28 cellular contexts compared by ENCODE assay signal in genomic region chr16:56436258-56436657, GRCh38.
"Had no signal": no experiment of that assay in that cellular context is flagged by ENCODE, and none has a peak within 500 bp of the region (broad histone marks: within the 10 kb centered on the region; RNA-seq: fewer than 3 reads in every experiment).

No MANE protein-coding gene starts in this region.

- H3K4me3 Mint-ChIP-seq: activated naive CD4-positive, alpha-beta T cell treated with anti-CD3 and anti-CD28 coated beads, Interleukin-2, amount 10 ng/mL, durations not matched to agents 7 days and 5 days; activated naive CD8-positive, alpha-beta T cell; activated naive CD8-positive, alpha-beta T cell treated with anti-CD3 and anti-CD28 coated beads, Interleukin-2, amount 50 U/mL, for 24 hours; activated T-helper 1 cell treated with anti-CD3 and anti-CD28 coated beads, Interleukin-12 subunit alpha, Interleukin-12 subunit beta, Interleukin-2, Interleukin-4 antibody, amounts not matched to agents 30 ng/mL and 10 ng/mL and 1 ng/mL, durations not matched to agents 14 hours and 24 hours and 36 hours; T-helper 1 cell treated with Interleukin-12 subunit alpha and Interleukin-12 subunit beta and Interleukin-4 antibody, amounts not matched to agents 30 μg/mL and 1 μg/mL, for 36 hours; T-helper 2 cell treated with Interferon-gamma antibody and Interleukin-4, amounts not matched to agents 5 μg/mL and 100 μg/mL, for 36 hours had no signal

- H3K27me3 ChIP-seq: Peyer's patch, SJSA1 had no signal

- H3K27ac ChIP-seq: Peyer's patch, SJSA1 had no signal

- H3K4me1 Mint-ChIP-seq: activated naive CD4-positive, alpha-beta T cell treated with anti-CD3 and anti-CD28 coated beads, Interleukin-2, amount 10 ng/mL, durations not matched to agents 7 days and 5 days; brain had no signal

- ATAC-seq: activated naive CD8-positive, alpha-beta T cell treated with anti-CD3 and anti-CD28 coated beads, Interleukin-2, amount 50 U/mL, for 24 hours; K562; PC-3 had no signal

- H3K4me1 ChIP-seq: Peyer's patch, SJSA1 had no signal

- H3K27ac Mint-ChIP-seq: activated naive CD8-positive, alpha-beta T cell; activated naive CD8-positive, alpha-beta T cell treated with anti-CD3 and anti-CD28 coated beads, Interleukin-2, amount 50 U/mL, for 24 hours; activated T-helper 1 cell treated with anti-CD3 and anti-CD28 coated beads, Interleukin-12 subunit alpha, Interleukin-12 subunit beta, Interleukin-2, Interleukin-4 antibody, amounts not matched to agents 30 ng/mL and 10 ng/mL and 1 ng/mL, durations not matched to agents 14 hours and 24 hours and 36 hours; T-helper 1 cell treated with Interleukin-12 subunit alpha and Interleukin-12 subunit beta and Interleukin-4 antibody, amounts not matched to agents 30 μg/mL and 1 μg/mL, for 36 hours; T-helper 2 cell treated with Interferon-gamma antibody and Interleukin-4, amounts not matched to agents 5 μg/mL and 100 μg/mL, for 36 hours had no signal

- H3K4me2 ChIP-seq: SK-N-SH had no signal

- H3K27me3 Mint-ChIP-seq: activated naive CD4-positive, alpha-beta T cell treated with anti-CD3 and anti-CD28 coated beads, Interleukin-2, amount 10 ng/mL, durations not matched to agents 7 days and 5 days; activated naive CD8-positive, alpha-beta T cell; activated naive CD8-positive, alpha-beta T cell treated with anti-CD3 and anti-CD28 coated beads, Interleukin-2, amount 50 U/mL, for 24 hours; brain had no signal

- H3K9me3 ChIP-seq: Peyer's patch, SJSA1, SK-N-SH had no signal

- H3K4me3 ChIP-seq: K562, Peyer's patch, SJSA1 had no signal

- H3K9ac ChIP-seq: SK-N-SH had no signal

- H3K9me3 Mint-ChIP-seq: activated naive CD4-positive, alpha-beta T cell treated with anti-CD3 and anti-CD28 coated beads, Interleukin-2, amount 10 ng/mL, durations not matched to agents 7 days and 5 days; activated naive CD8-positive, alpha-beta T cell treated with anti-CD3 and anti-CD28 coated beads, Interleukin-2, amount 50 U/mL, for 24 hours; activated T-helper 1 cell treated with anti-CD3 and anti-CD28 coated beads, Interleukin-12 subunit alpha, Interleukin-12 subunit beta, Interleukin-2, Interleukin-4 antibody, amounts not matched to agents 30 ng/mL and 10 ng/mL and 1 ng/mL, durations not matched to agents 14 hours and 24 hours and 36 hours; brain; T-helper 1 cell treated with Interleukin-12 subunit alpha and Interleukin-12 subunit beta and Interleukin-4 antibody, amounts not matched to agents 30 μg/mL and 1 μg/mL, for 36 hours; T-helper 2 cell treated with Interferon-gamma antibody and Interleukin-4, amounts not matched to agents 5 μg/mL and 100 μg/mL, for 36 hours had no signal

- DNase-seq: activated CD8-positive, alpha-beta memory T cell treated with anti-CD3 and anti-CD28 coated beads, Interleukin-2, amount 50 U/mL, for 4 hours; activated effector memory CD4-positive, alpha-beta T cell treated with Interleukin-2 at 50 U/mL for 16 hours; activated naive CD4-positive, alpha-beta T cell treated with anti-CD3 and anti-CD28 coated beads, Interleukin-2, amount 10 ng/mL, durations not matched to agents 7 days and 5 days; activated naive CD8-positive, alpha-beta T cell treated with anti-CD3 and anti-CD28 coated beads, Interleukin-2, amount 50 U/mL, for 24 hours; anterior cingulate cortex; caudate nucleus; NCI-H1092 treated with DMSO at 0.1 percent for 48 hours; NCI-H1417; NCI-H146; NCI-H187; NCI-H2029 treated with DMSO at 0.1 percent for 48 hours; NCI-H2107; NCI-H2171; NCI-H510A; NCI-H526; NCI-H774; PC-3; Peyer's patch; RPMI8226; SHP77 treated with DMSO at 0.1 percent for 48 hours; SK-N-SH had no signal
